7 cellular contexts compared by ENCODE assay signal in genomic region chr1:206633708-206634121, GRCh38. TPM values are rescaled to one million over a fixed set of nuclear protein-coding genes. Genes with fewer than 3 reads are reported as not detected.
A peak's percentile ranks its signal among the peaks of the same experiment; 100 is the strongest.
DNase-seq lines count a peak whose midpoint lies in the region; ATAC-seq, FAIRE-seq and TF ChIP-seq lines count a peak whose summit lies in the region.

No MANE protein-coding gene starts in this region.

- H3K4me2 ChIP-seq in keratinocyte (ENCODE audit: control insufficient read depth, extremely low read depth, insufficient read depth, low read depth, low read length): peak overlapping the region; percentile 83

- H3K9me3 ChIP-seq in keratinocyte (ENCODE audit: control insufficient read depth, low read depth, low read length) (no peaks in the 10 kb centered on the region), subcutaneous abdominal adipose tissue (ENCODE audit: control insufficient read depth in 5 of 5, low read length in 5 of 5) (no peaks in the 10 kb centered on the region)

- peak; percentile 59 for DNase-seq in HFF-Myc (ENCODE audit: extremely low read depth, low read depth)
- DNase-seq in astrocyte of the hippocampus (ENCODE audit: low read depth, low spot score): peak; percentile 61
- peak; percentile 83 for DNase-seq in keratinocyte (ENCODE audit: low read depth, low spot score)
- DNase-seq in cerebellum (ENCODE audit: low spot score): no peak

- dilution Hi-C loops in keratinocyte (cut with MboI; ENCODE audit: extremely low pct_ligation_motif_present, low sequenced_read_pairs): no loop called here

- FAIRE-seq in keratinocyte (lab: Jason Lieb, UNC): peak; percentile 84

- H3K4me3 ChIP-seq in HFF-Myc (replicated peaks; ENCODE audit: low read depth, low read length): no peak overlapping the region
- H3K4me3 ChIP-seq in keratinocyte (ENCODE audit: control insufficient read depth in 2 of 3, extremely low read depth in 1 of 3, insufficient read depth in 2 of 3, low read depth in 1 of 3, low read length in 3 of 3): peak overlapping the region in 2 of 3 experiments; percentile 33 to 52
- no peak overlapping the region for H3K4me3 ChIP-seq in subcutaneous abdominal adipose tissue (ENCODE audit: low read depth in 1 of 5, low read length in 5 of 5)

- H3K27me3 ChIP-seq in keratinocyte (ENCODE audit: control insufficient read depth, extremely low read depth, insufficient read depth, low read length) (no peaks in the 10 kb centered on the region), subcutaneous abdominal adipose tissue (ENCODE audit: control insufficient read depth in 5 of 5, insufficient read depth in 4 of 5, low read length in 5 of 5) (no peaks in the 10 kb centered on the region)

- ATAC-seq in HG03108 (IDR thresholded peaks at IDR 0.05; ENCODE audit: unreplicated experiment) (no peak), HG03175 (IDR thresholded peaks at IDR 0.05; ENCODE audit: unreplicated experiment) (no peak)

- H3K27ac ChIP-seq in keratinocyte (ENCODE audit: control insufficient read depth, insufficient read depth, low read length): peak overlapping the region; percentile 98
- H3K27ac ChIP-seq in subcutaneous abdominal adipose tissue (ENCODE audit: low read depth, low read length): peak overlapping the region; percentile 22

- peak overlapping the region; percentile 71 for H2AFZ ChIP-seq in keratinocyte (ENCODE audit: control insufficient read depth, low read length)

- H3K4me1 ChIP-seq in keratinocyte (ENCODE audit: control insufficient read depth, extremely low read depth, insufficient read depth, low read length) (peaks cover 33% of the 10 kb centered on the region), subcutaneous abdominal adipose tissue (ENCODE audit: control insufficient read depth in 5 of 5, insufficient read depth in 5 of 5, low read length in 5 of 5) (peaks cover 14 to 33% (median 28%) of the 10 kb centered on the region in 5 donors)

- peaks cover 15% of the 10 kb centered on the region for H3K79me2 ChIP-seq in keratinocyte (ENCODE audit: control insufficient read depth, insufficient read depth, low read length)

- no peaks in the 10 kb centered on the region for H3K36me3 ChIP-seq in keratinocyte (ENCODE audit: control insufficient read depth in 2 of 2, extremely low read depth in 1 of 2, insufficient read depth in 2 of 2, low read length in 2 of 2)
- H3K36me3 ChIP-seq in subcutaneous abdominal adipose tissue (ENCODE audit: control insufficient read depth in 5 of 5, insufficient read depth in 5 of 5, low read length in 5 of 5): no peaks in the 10 kb centered on the region

- H3K9me1 ChIP-seq in keratinocyte (ENCODE audit: control insufficient read depth, extremely low read depth, insufficient read depth, low read length): no peaks in the 10 kb centered on the region

- H3K9ac ChIP-seq in keratinocyte (ENCODE audit: control insufficient read depth, extremely low read depth, insufficient read depth, low read length) (peak overlapping the region; percentile 80), subcutaneous abdominal adipose tissue (ENCODE audit: low read length in 5 of 5) (peak overlapping the region in 2 of 5 donors; percentile 39 to 45)

- no peaks in the 10 kb centered on the region for H4K20me1 ChIP-seq in keratinocyte (ENCODE audit: control insufficient read depth, extremely low read depth, insufficient read depth, low read length)

- no peak for TF ChIP-seq CTCF in HFF-Myc (IDR thresholded peaks at IDR 0.05; ENCODE audit: low read depth, low read length, missing control alignments)
- no peak for TF ChIP-seq CTCF in keratinocyte (optimal IDR thresholded peaks at IDR 0.05 in 1 of 3, IDR thresholded peaks at IDR 0.05 in 1 of 3, conservative IDR thresholded peaks at IDR 0.05 in 1 of 3; ENCODE audit: extremely low read depth in 1 of 3, insufficient read depth in 2 of 3, low read length in 3 of 3)

RNA-seq across cellular contexts. Expression of gene DYRK3, which starts 1.6 kb away (rescaled TPM):
- 9.9 to 15.0 TPM (median 11.8 TPM) in 3 replicates for polyA plus RNA-seq in keratinocyte
- polyA plus RNA-seq in keratinocyte (2011; ENCODE audit: low read depth): 5.2 TPM
- 7.7 and 11.3 TPM in 2 replicates for polyA plus RNA-seq in keratinocyte (2011; cell fraction: cytosol; rRNA removed)
- 12.3 and 13.7 TPM in 2 replicates for polyA plus RNA-seq in keratinocyte (2011; cell fraction: nucleus; rRNA removed)
- polyA plus RNA-seq in keratinocyte (2012; ENCODE audit: low replicate concordance): 5.4 and 14.0 TPM in 2 replicates
- 9.4 to 17.9 TPM (median 14.7 TPM) in 3 replicates for polyA minus RNA-seq in keratinocyte
- polyA minus RNA-seq in keratinocyte (2011; cell fraction: cytosol; rRNA and poly(A)+ RNA removed): 15.3 TPM
- polyA minus RNA-seq in keratinocyte (2011; cell fraction: nucleus; rRNA and poly(A)+ RNA removed): 13.9 and 24.7 TPM in 2 replicates
- 24.5 TPM for total RNA-seq in cerebellum

RNA-seq across cellular contexts. Expression of gene EIF2D, which starts 21.4 kb away (rescaled TPM):
- 59.9 to 66.4 TPM (median 60.6 TPM) in 3 replicates for polyA plus RNA-seq in keratinocyte
- polyA plus RNA-seq in keratinocyte (2011; ENCODE audit: low read depth): 21.4 TPM
- 55.7 and 62.1 TPM in 2 replicates for polyA plus RNA-seq in keratinocyte (2011; cell fraction: cytosol; rRNA removed)
- 64.0 and 66.2 TPM in 2 replicates for polyA plus RNA-seq in keratinocyte (2011; cell fraction: nucleus; rRNA removed)
- polyA plus RNA-seq in keratinocyte (2012; ENCODE audit: low replicate concordance): 27.5 and 39.8 TPM in 2 replicates
- polyA minus RNA-seq in keratinocyte: 29.9 to 48.8 TPM (median 47.8 TPM) in 3 replicates
- polyA minus RNA-seq in keratinocyte (2011; cell fraction: cytosol; rRNA and poly(A)+ RNA removed): 27.0 TPM
- 12.0 and 21.8 TPM in 2 replicates for polyA minus RNA-seq in keratinocyte (2011; cell fraction: nucleus; rRNA and poly(A)+ RNA removed)
- total RNA-seq in cerebellum: 22.5 TPM

RNA-seq across cellular contexts. Expression of gene MAPKAPK2, which starts 51.0 kb away (rescaled TPM):
- 41.5 to 67.0 TPM (median 42.1 TPM) in 3 replicates for polyA plus RNA-seq in keratinocyte
- polyA plus RNA-seq in keratinocyte (2011; ENCODE audit: low read depth): 21.7 TPM
- 60.1 and 61.0 TPM in 2 replicates for polyA plus RNA-seq in keratinocyte (2011; cell fraction: cytosol; rRNA removed)
- 49.3 and 51.2 TPM in 2 replicates for polyA plus RNA-seq in keratinocyte (2011; cell fraction: nucleus; rRNA removed)
- 44.0 and 47.9 TPM in 2 replicates for polyA plus RNA-seq in keratinocyte (2012; ENCODE audit: low replicate concordance)
- polyA minus RNA-seq in keratinocyte: 52.2 to 83.1 TPM (median 53.9 TPM) in 3 replicates
- 45.8 TPM for polyA minus RNA-seq in keratinocyte (2011; cell fraction: cytosol; rRNA and poly(A)+ RNA removed)
- 18.9 and 26.6 TPM in 2 replicates for polyA minus RNA-seq in keratinocyte (2011; cell fraction: nucleus; rRNA and poly(A)+ RNA removed)
- 14.6 TPM for total RNA-seq in cerebellum

Comparison
In these comparisons a context has a peak if more than half of its experiments do, and no peak if none do; other contexts are left out.
1. H3K4me3 ChIP-seq: peak in keratinocyte (2 of 3); none in HFF-Myc (single experiment) and subcutaneous abdominal adipose tissue (0 of 5).